ENCODE assay signal across 21 cellular contexts in the genomic region with DNA sequence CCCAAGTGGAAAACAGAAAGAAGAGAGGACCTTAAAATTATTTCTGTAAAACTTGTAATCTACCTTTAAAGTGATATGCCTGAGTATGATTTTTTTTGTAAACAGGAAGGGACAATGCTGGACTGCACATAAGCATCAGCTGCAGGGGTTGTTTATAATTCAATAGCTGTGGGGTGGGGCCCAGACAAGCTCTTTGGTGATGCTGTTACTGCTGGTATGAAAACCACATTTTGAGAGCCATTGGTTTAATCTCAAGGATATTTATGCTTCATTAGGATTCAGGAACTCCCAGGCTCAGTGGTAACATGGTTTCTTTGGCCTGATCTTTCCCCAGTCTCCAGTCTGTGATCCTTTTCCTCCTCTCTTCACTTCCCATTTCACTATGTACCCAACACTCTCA. TPM values are rescaled to one million over a fixed set of nuclear protein-coding genes. Genes with fewer than 3 reads are reported as not detected.
DNase-seq lines count a peak whose midpoint lies in the region; FAIRE-seq and TF ChIP-seq lines count a peak whose summit lies in the region.
"Had no signal": no experiment of that assay in that cellular context is flagged by ENCODE, and none has a peak within 500 bp of the region (broad histone marks: within the 10 kb centered on the region; RNA-seq: fewer than 3 reads in every experiment).

No MANE protein-coding gene starts in this region.

- no peaks in the 10 kb centered on the region for H3K79me2 ChIP-seq in astrocyte (ENCODE audit: insufficient read depth, low read length)

- no peak overlapping the region for H2AFZ ChIP-seq in astrocyte (ENCODE audit: low read depth, low read length)

- no peaks in the 10 kb centered on the region for H4K20me1 ChIP-seq in astrocyte (ENCODE audit: insufficient read depth, low read length)

- H3K4me3 ChIP-seq in astrocyte (ENCODE audit: insufficient read depth, low read depth, low read length) (no peak overlapping the region), vagina (no peak overlapping the region)
- H3K4me3 ChIP-seq: HAP-1 had no signal

- no peak overlapping the region for H3K4me2 ChIP-seq in astrocyte (ENCODE audit: low read length)

- no peak for FAIRE-seq in astrocyte (lab: Jason Lieb, UNC)
- FAIRE-seq: GM12891, GM18507, H54 had no signal

- no peak overlapping the region for H3K27ac Mint-ChIP-seq in astrocyte (ENCODE audit: unreplicated experiment)
- H3K27ac Mint-ChIP-seq: CD4-positive, alpha-beta memory T cell; HFFc6 had no signal

- H3K36me3 Mint-ChIP-seq in astrocyte (ENCODE audit: low read depth, unreplicated experiment), result no peaks in the 10 kb centered on the region
- H3K36me3 Mint-ChIP-seq: CD4-positive, alpha-beta memory T cell had no signal

- intact Hi-C loops in vagina (cut with DNase I), result no loop called here

- H3K4me3 Mint-ChIP-seq in astrocyte (ENCODE audit: unreplicated experiment), result no peak overlapping the region
- H3K4me3 Mint-ChIP-seq: CD4-positive, alpha-beta memory T cell; HFFc6 had no signal

- H3K27me3 Mint-ChIP-seq in astrocyte (ENCODE audit: low read depth, unreplicated experiment), result no peaks in the 10 kb centered on the region

- no peak for TF ChIP-seq POLR2A in vagina (IDR thresholded peaks at IDR 0.05)

- no peaks in the 10 kb centered on the region for H3K9me3 Mint-ChIP-seq in astrocyte (ENCODE audit: unreplicated experiment)
- H3K9me3 Mint-ChIP-seq: HFFc6 had no signal

- H3K9me3 ChIP-seq in astrocyte (ENCODE audit: insufficient read depth, low read depth, low read length) (no peaks in the 10 kb centered on the region), vagina (no peaks in the 10 kb centered on the region)
- H3K9me3 ChIP-seq: HAP-1 had no signal

- TF ChIP-seq CTCF in astrocyte (IDR thresholded peaks at IDR 0.05; ENCODE audit: insufficient read depth, low read depth, low read length) (no peak), vagina (IDR thresholded peaks at IDR 0.05) (no peak)

- DNase-seq in astrocyte (ENCODE audit: low read depth), result peak; percentile 14
- DNase-seq in iris pigment epithelial cell (ENCODE audit: low read depth), result peak; percentile 3
- DNase-seq in renal cortical epithelial cell (ENCODE audit: low read depth), result peak; percentile 57
- no peak for DNase-seq in vagina (ENCODE audit: extremely low spot score in 2 of 2)
- no peak for DNase-seq in NCI-H82 treated with DMSO at 0.1 percent for 48 hours (lab: John Stamatoyannopoulos, UW; ENCODE audit: unreplicated experiment)
- DNase-seq in NCI-H510A (lab: John Stamatoyannopoulos, UW), result no peak
- DNase-seq: C1 segment of cervical spinal cord; Calu3; CD4-positive, alpha-beta memory T cell; COR-L47; DMS53; DMS79 treated with DMSO at 0.1 percent for 48 hours; GF-D8; GOT3; HFFc6 had no signal

- H3K4me1 ChIP-seq in astrocyte (ENCODE audit: insufficient read depth, low read length) (no peaks in the 10 kb centered on the region), vagina (no peaks in the 10 kb centered on the region)

- H3K9ac ChIP-seq in astrocyte (ENCODE audit: low read length), result no peak overlapping the region

- H3K27me3 ChIP-seq in astrocyte (ENCODE audit: insufficient read depth, low read length) (no peaks in the 10 kb centered on the region), vagina (no peaks in the 10 kb centered on the region)

- H3K4me1 Mint-ChIP-seq in astrocyte (ENCODE audit: low read depth, unreplicated experiment), result no peaks in the 10 kb centered on the region
- H3K4me1 Mint-ChIP-seq: CD4-positive, alpha-beta memory T cell had no signal

- H3K27ac ChIP-seq in astrocyte (ENCODE audit: low read depth, low read length), result no peak overlapping the region
- no peak overlapping the region for H3K27ac ChIP-seq in vagina

- H3K36me3 ChIP-seq in astrocyte (ENCODE audit: insufficient read depth, low read length) (no peaks in the 10 kb centered on the region), vagina (no peaks in the 10 kb centered on the region)
- H3K36me3 ChIP-seq: HAP-1 had no signal

RNA-seq across cellular contexts. Expression of gene GRPR, which starts 34.3 kb away (rescaled TPM):
- total RNA-seq in astrocyte, result 1.9 and 3.0 TPM in 2 replicates
- 0.10 and 0.17 TPM in 2 replicates for total RNA-seq in renal cortical epithelial cell
- not detected for total RNA-seq in vagina
- total RNA-seq: Daoy, G401 had no signal

Comparison
In these comparisons a context has a peak if more than half of its experiments do, and no peak if none do; other contexts are left out.
1. DNase-seq: peak in astrocyte (single experiment), iris pigment epithelial cell (single experiment) and renal cortical epithelial cell (single experiment); none in vagina (0 of 2), NCI-H82 treated with DMSO at 0.1 percent for 48 hours (single experiment) and NCI-H510A (single experiment).